In the genomic region with DNA sequence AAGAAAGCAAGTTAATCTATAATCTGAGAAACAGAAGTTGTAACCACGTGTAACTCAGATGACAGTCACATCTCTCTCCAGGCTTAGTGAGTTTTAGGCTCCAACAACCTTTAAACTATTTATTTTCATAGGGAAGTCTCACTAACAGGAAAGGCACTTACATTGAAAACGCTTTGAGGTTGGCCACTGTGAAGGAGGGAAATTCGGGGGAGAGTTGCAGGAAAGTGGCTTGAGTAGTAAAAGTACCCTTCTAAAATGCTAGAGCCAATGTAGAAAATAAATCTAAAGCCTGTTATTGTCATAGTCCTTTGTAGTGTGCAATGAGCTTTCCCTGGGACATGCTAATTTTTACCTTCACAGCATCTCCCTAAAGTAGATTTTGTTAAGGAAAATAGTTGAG, we compare ENCODE assay signal across 11 cellular contexts. TPM values are rescaled to one million over a fixed set of nuclear protein-coding genes. Genes with fewer than 3 reads are reported as not detected.
A peak's percentile ranks its signal among the peaks of the same experiment; 100 is the strongest.
DNase-seq lines count a peak whose midpoint lies in the region; ATAC-seq and TF ChIP-seq lines count a peak whose summit lies in the region.
"Had no signal": no experiment of that assay in that cellular context is flagged by ENCODE, and none has a peak within 500 bp of the region (broad histone marks: within the 10 kb centered on the region; RNA-seq: fewer than 3 reads in every experiment).

No MANE protein-coding gene starts in this region.

- H3K36me3 ChIP-seq in BLaER1, result peaks cover 3% of the 10 kb centered on the region
- H3K36me3 ChIP-seq in HEK293 (ENCODE audit: control insufficient read depth in 2 of 2, insufficient read depth in 1 of 2, low read length in 2 of 2), result peaks cover 3 to 14% of the 10 kb centered on the region in 2 experiments

- no peaks in the 10 kb centered on the region for H3K27me3 ChIP-seq in BLaER1
- H3K27me3 ChIP-seq: right atrium auricular region had no signal

- TF ChIP-seq POLR2A in lower leg skin (IDR thresholded peaks at IDR 0.05), result no peak

- H4K20me1 ChIP-seq in BLaER1, result no peaks in the 10 kb centered on the region

- H3K9ac ChIP-seq in BLaER1, result no peak overlapping the region

- H3K4me3 Mint-ChIP-seq in activated T-helper 17 cell treated with anti-CD3 and anti-CD28 coated beads, Interleukin-2, amount 50 U/mL, for 72 hours, result peak overlapping the region; percentile 88
- H3K4me3 Mint-ChIP-seq in mesothelial cell of epicardium, result peak overlapping the region; percentile 98

- WGBS in lower leg skin, 2 donors, result 48 to 58% methylated on average over 3 of the region's 3 CpGs

- no peak overlapping the region for H3K27ac Mint-ChIP-seq in activated T-helper 17 cell treated with anti-CD3 and anti-CD28 coated beads, Interleukin-2, amount 50 U/mL, for 72 hours
- H3K27ac Mint-ChIP-seq in mesothelial cell of epicardium, result no peak overlapping the region

- peaks cover 15% of the 10 kb centered on the region for H3K4me1 Mint-ChIP-seq in activated T-helper 17 cell treated with anti-CD3 and anti-CD28 coated beads, Interleukin-2, amount 50 U/mL, for 72 hours
- peaks cover 33% of the 10 kb centered on the region for H3K4me1 Mint-ChIP-seq in mesothelial cell of epicardium

- ATAC-seq in activated T-helper 17 cell treated with anti-CD3 and anti-CD28 coated beads, Interleukin-2, amount 50 U/mL, for 72 hours (replicated peaks), result no peak

- TF ChIP-seq CTCF in HEK293 (tag by site-specific recombination; IDR thresholded peaks at IDR 0.05), result no peak
- TF ChIP-seq CTCF in mesothelial cell of epicardium (IDR thresholded peaks at IDR 0.05; ENCODE audit: unreplicated experiment), result no peak
- no peak for TF ChIP-seq CTCF in lower leg skin (IDR thresholded peaks at IDR 0.05)

- POLR2A ChIA-PET in HEK293 (lab: Yijun Ruan, JAX), result no interaction called here

- DNase-seq in mesothelial cell of epicardium (ENCODE audit: low spot score in 2 of 2, unreplicated experiment in 2 of 2) (no peak), DMS79 (lab: John Stamatoyannopoulos, UW) (no peak), HT-29 (ENCODE audit: low spot score) (no peak), lower leg skin (ENCODE audit: low spot score in 2 of 2) (no peak), SKM-1 (lab: John Stamatoyannopoulos, UW; ENCODE audit: unreplicated experiment) (no peak)
- DNase-seq: activated CD8-positive, alpha-beta memory T cell treated with anti-CD3 and anti-CD28 coated beads, Interleukin-2, amount 50 U/mL, for 48 hours; Right ventricle myocardium superior had no signal

- H3K9me3 ChIP-seq in BLaER1 (peaks cover 15% of the 10 kb centered on the region), HEK293 (ENCODE audit: control insufficient read depth, insufficient read depth, low read depth, low read length) (no peaks in the 10 kb centered on the region)
- H3K9me3 ChIP-seq: right atrium auricular region had no signal

- CTCF ChIA-PET in HEK293 (lab: Yijun Ruan, JAX), result interaction anchor here (0.7 kb wide), 1 partner anchor 10 kb away, joined by 3 read pairs; no protein-coding TSS in a partner anchor

- no peak overlapping the region for H3K4me3 ChIP-seq in BLaER1
- H3K4me3 ChIP-seq in HEK293 (ENCODE audit: low read depth, low read length), result no peak overlapping the region
- no peak overlapping the region for H3K4me3 ChIP-seq in lower leg skin (ENCODE audit: low read depth, poor library complexity, severe bottlenecking)

- H3K4me1 ChIP-seq in BLaER1 (peaks cover 32% of the 10 kb centered on the region), HEK293 (ENCODE audit: control insufficient read depth, insufficient read depth, low read length) (no peaks in the 10 kb centered on the region)

- peaks cover 5% of the 10 kb centered on the region for H3K9me3 Mint-ChIP-seq in activated T-helper 17 cell treated with anti-CD3 and anti-CD28 coated beads, Interleukin-2, amount 50 U/mL, for 72 hours
- peaks cover 16% of the 10 kb centered on the region for H3K9me3 Mint-ChIP-seq in mesothelial cell of epicardium

- H3K27ac ChIP-seq in BLaER1, result no peak overlapping the region
- no peak overlapping the region for H3K27ac ChIP-seq in HEK293 (ENCODE audit: extremely low read depth, low read depth, low read length)

- H3K27me3 Mint-ChIP-seq in activated T-helper 17 cell treated with anti-CD3 and anti-CD28 coated beads, Interleukin-2, amount 50 U/mL, for 72 hours, result no peaks in the 10 kb centered on the region
- no peaks in the 10 kb centered on the region for H3K27me3 Mint-ChIP-seq in mesothelial cell of epicardium (ENCODE audit: low read depth)

- H3K4me2 ChIP-seq in BLaER1, result peak overlapping the region; percentile 81

- intact Hi-C loops in lower leg skin (cut with DNase I; ENCODE audit: low total_unique reads), result no loop called here

- peaks cover 35% of the 10 kb centered on the region for H3K36me3 Mint-ChIP-seq in activated T-helper 17 cell treated with anti-CD3 and anti-CD28 coated beads, Interleukin-2, amount 50 U/mL, for 72 hours (ENCODE audit: low read depth)
- peaks cover 10% of the 10 kb centered on the region for H3K36me3 Mint-ChIP-seq in mesothelial cell of epicardium

TF ChIP-seq in HEK293, 187 proteins besides CTCF, POLR2A, EP300 and RAD21:
- TF ChIP-seq ZNF114 (tag by site-specific recombination; IDR thresholded peaks at IDR 0.05) (no peak), PRDM1 (tag by site-specific recombination; IDR thresholded peaks at IDR 0.05) (peak; percentile 76), ZFP37 (tag by site-specific recombination; IDR thresholded peaks at IDR 0.05) (no peak)

RNA-seq across cellular contexts. Expression of gene NFXL1, which starts 1.0 kb away (rescaled TPM):
- 10 to 100 TPM; 10.9 to 12.4 TPM for total RNA-seq in activated T-helper 17 cell treated with anti-CD3 and anti-CD28 coated beads, Interleukin-2, amount 50 U/mL, for 72 hours
- total RNA-seq in mesothelial cell of epicardium (25.8 to 30.3 TPM (median 27.7 TPM) in 3 replicates), lower leg skin (10 to 100 TPM; 10.7 to 33.2 (median 12.5) TPM)
- 7.9 and 13.2 TPM in 2 replicates for total RNA-seq in HT-29 (2014; rRNA removed; shearing (Covaris generic))
